ENCODE assay signal across 9 cellular contexts in genomic region chr20:31842471-31843157, GRCh38. TPM values are rescaled to one million over a fixed set of nuclear protein-coding genes. Genes with fewer than 3 reads are reported as not detected.
DNase-seq lines count a peak whose midpoint lies in the region; FAIRE-seq and TF ChIP-seq lines count a peak whose summit lies in the region.
"Had no signal": no experiment of that assay in that cellular context is flagged by ENCODE, and none has a peak within 500 bp of the region (broad histone marks: within the 10 kb centered on the region; RNA-seq: fewer than 3 reads in every experiment).

No MANE protein-coding gene starts in this region.

- H3K27ac ChIP-seq in fibroblast of lung (ENCODE audit: insufficient read depth, low read length): peak overlapping the region; percentile 11

- FAIRE-seq in urothelium cell line (lab: Jason Lieb, UNC): peak; percentile 53

- H4K20me1 ChIP-seq in fibroblast of lung (ENCODE audit: control insufficient read depth, extremely low read depth, insufficient read depth, low read length): no peaks in the 10 kb centered on the region

- H3K4me1 ChIP-seq in fibroblast of lung (ENCODE audit: control insufficient read depth, extremely low read depth, insufficient read depth, low read length): peaks cover 36% of the 10 kb centered on the region

- H3K9me3 ChIP-seq in fibroblast of lung (ENCODE audit: control insufficient read depth, insufficient read depth, low read depth, low read length): no peaks in the 10 kb centered on the region

- no peak overlapping the region for H2AFZ ChIP-seq in fibroblast of lung (ENCODE audit: low read length)

- no peak overlapping the region for H3K9ac ChIP-seq in fibroblast of lung (ENCODE audit: insufficient read depth, low read length)

- H3K36me3 ChIP-seq in fibroblast of lung (ENCODE audit: control insufficient read depth, insufficient read depth, low read length): no peaks in the 10 kb centered on the region

- no peaks in the 10 kb centered on the region for H3K79me2 ChIP-seq in fibroblast of lung (ENCODE audit: control insufficient read depth, insufficient read depth, low read length)

- peak overlapping the region; percentile 62 for H3K4me2 ChIP-seq in fibroblast of lung (ENCODE audit: extremely low read depth, insufficient read depth, low read length)

- H3K27me3 ChIP-seq in fibroblast of lung (ENCODE audit: control insufficient read depth, insufficient read depth, low read length): peaks cover 2% of the 10 kb centered on the region

- no peak for TF ChIP-seq CTCF in fibroblast of lung (conservative IDR thresholded peaks at IDR 0.05 in 1 of 2, IDR thresholded peaks at IDR 0.05 in 1 of 2; ENCODE audit: low read depth in 1 of 2, low read length in 2 of 2)

- H3K4me3 ChIP-seq in fibroblast of lung (replicated peaks in 1 of 4; ENCODE audit: control extremely low read depth in 1 of 4, insufficient read depth in 1 of 4, low read depth in 3 of 4, low read length in 4 of 4): no peak overlapping the region

- DNase-seq in NCI-H226 (peak; percentile 86), fibroblast of lung (ENCODE audit: low read depth in 2 of 2) (peak; percentile 71 to 74), medulla oblongata (ENCODE audit: extremely low spot score) (peak; percentile 17), urothelium cell line (ENCODE audit: low spot score) (peak; percentile 65), activated T-cell treated with anti-CD3 and anti-CD28 coated beads for 4 hours (no peak), HK-2 (ENCODE audit: unreplicated experiment) (no peak), MV-4-11 (lab: John Stamatoyannopoulos, UW) (no peak)
- DNase-seq in stimulated activated CD8-positive, alpha-beta memory T cell treated with anti-CD3 and anti-CD28 coated beads, Interleukin-4, amount 100 ng/mL, for 48 hours: no peak

RNA-seq across cellular contexts. Expression of gene FOXS1, which starts 2.8 kb away (rescaled TPM):
- under 0.01 TPM in 1 of 2 replicates, not detected in the other for total RNA-seq in fibroblast of lung
- polyA plus RNA-seq in fibroblast of lung: not detected in 2 replicates
- polyA plus RNA-seq in fibroblast of lung (2012): not detected in 2 replicates
- not detected in 2 replicates for polyA minus RNA-seq in fibroblast of lung (ENCODE audit: low replicate concordance)
- total RNA-seq: mononuclear cell had no signal

RNA-seq across cellular contexts. Expression of gene MYLK2, which starts 23.5 kb away (rescaled TPM):
- under 0.01 TPM in 1 of 2 replicates, not detected in the other for total RNA-seq in fibroblast of lung
- polyA plus RNA-seq in fibroblast of lung: 0.03 TPM in 1 of 2 replicates, not detected in the other
- 0.17 TPM in 1 of 2 replicates, not detected in the other for polyA plus RNA-seq in fibroblast of lung (2012)
- polyA minus RNA-seq in fibroblast of lung (ENCODE audit: low replicate concordance): not detected in 2 replicates
- total RNA-seq: mononuclear cell had no signal

RNA-seq across cellular contexts. Expression of gene DUSP15, which starts 27.7 kb away (rescaled TPM):
- total RNA-seq in fibroblast of lung: not detected in 2 replicates
- polyA plus RNA-seq in fibroblast of lung: 0.14 TPM in 1 of 2 replicates, not detected in the other
- not detected in 2 replicates for polyA plus RNA-seq in fibroblast of lung (2012)
- 1.9 TPM in 1 of 2 replicates, not detected in the other for polyA minus RNA-seq in fibroblast of lung (ENCODE audit: low replicate concordance)
- total RNA-seq: mononuclear cell had no signal

RNA-seq across cellular contexts. Expression of gene TTLL9, which starts 27.8 kb away (rescaled TPM):
- total RNA-seq in fibroblast of lung: not detected in 2 replicates
- 0.05 TPM in 1 of 2 replicates, not detected in the other for polyA plus RNA-seq in fibroblast of lung
- polyA plus RNA-seq in fibroblast of lung (2012): not detected in 2 replicates
- not detected in 2 replicates for polyA minus RNA-seq in fibroblast of lung (ENCODE audit: low replicate concordance)
- total RNA-seq: mononuclear cell had no signal

Comparison
In these comparisons a context has a peak if more than half of its experiments do, and no peak if none do; other contexts are left out.
1. DNase-seq: peak in NCI-H226 (single experiment), fibroblast of lung (2 of 2), medulla oblongata (single experiment) and urothelium cell line (single experiment); none in activated T-cell treated with anti-CD3 and anti-CD28 coated beads for 4 hours (single experiment), stimulated activated CD8-positive, alpha-beta memory T cell treated with anti-CD3 and anti-CD28 coated beads, Interleukin-4, amount 100 ng/mL, for 48 hours (single experiment), HK-2 (single experiment) and MV-4-11 (single experiment).